Comparison of ENCODE assay signal across 8 cellular contexts in genomic region chr1:11285883-11286734, GRCh38. TPM values are rescaled to one million over a fixed set of nuclear protein-coding genes. Genes with fewer than 3 reads are reported as not detected.
A peak's percentile ranks its signal among the peaks of the same experiment; 100 is the strongest.
DNase-seq lines count a peak whose midpoint lies in the region; ATAC-seq, FAIRE-seq and TF ChIP-seq lines count a peak whose summit lies in the region.

No MANE protein-coding gene starts in this region.

- peaks cover 33% of the 10 kb centered on the region for H3K4me1 ChIP-seq in SJCRH30
- H3K4me1 ChIP-seq in adrenal gland (replicated peaks in 1 of 2), result peaks cover 0 to 17% of the 10 kb centered on the region in 2 donors

- intact Hi-C loops in adrenal gland (cut with DNase I), result no loop called here

- no peak for ATAC-seq in GM18867 (IDR thresholded peaks at IDR 0.05; ENCODE audit: unreplicated experiment)

- no peak overlapping the region for H3K4me3 ChIP-seq in SJCRH30
- H3K4me3 ChIP-seq in fibroblast of the aortic adventitia (ENCODE audit: low read depth, low read length), result no peak overlapping the region
- no peak overlapping the region for H3K4me3 ChIP-seq in adrenal gland

- no peak for TF ChIP-seq POLR2A in adrenal gland (IDR thresholded peaks at IDR 0.05)

- DNase-seq in DMS79 treated with DMSO at 0.1 percent for 48 hours (lab: John Stamatoyannopoulos, UW) (peak; percentile 43), SJCRH30 (no peak), fibroblast of the aortic adventitia (ENCODE audit: low read depth) (peak; percentile 49), foreskin melanocyte (no peak), H4 (ENCODE audit: low spot score) (no peak), adrenal gland (no peak)

- TF ChIP-seq CTCF in fibroblast of the aortic adventitia (IDR thresholded peaks at IDR 0.05; ENCODE audit: insufficient read depth, low read length) (peak; percentile 34), adrenal gland (IDR thresholded peaks at IDR 0.05) (peak in 3 of 6 experiments; percentile 26 to 33 (median 29))

- WGBS in adrenal gland, 4 donors, result 85 to 93% (median 87%) methylated on average over 7 of the region's 7 CpGs

- H3K27ac ChIP-seq in SJCRH30, result peak overlapping the region; percentile 37
- no peak overlapping the region for H3K27ac ChIP-seq in adrenal gland

- FAIRE-seq in A204.1 (lab: Jason Lieb, UNC), result peak; percentile 82

- peaks cover 11% of the 10 kb centered on the region for H3K36me3 ChIP-seq in SJCRH30
- peaks cover 0 to 13% of the 10 kb centered on the region in 2 donors for H3K36me3 ChIP-seq in adrenal gland (replicated peaks in 1 of 2)

- H3K27me3 ChIP-seq in SJCRH30 (no peaks in the 10 kb centered on the region), adrenal gland (no peaks in the 10 kb centered on the region)

- H3K9me3 ChIP-seq in SJCRH30 (replicated peaks) (no peaks in the 10 kb centered on the region), adrenal gland (replicated peaks in 1 of 3) (no peaks in the 10 kb centered on the region)

RNA-seq across cellular contexts. Expression of gene UBIAD1, which starts 13.1 kb away (rescaled TPM):
- 26.5 and 27.1 TPM in 2 replicates for total RNA-seq in SJCRH30 (2014; rRNA removed; shearing (Covaris generic))
- total RNA-seq in fibroblast of the aortic adventitia (ENCODE audit: low replicate concordance) (2.6 and 11.7 TPM in 2 replicates), adrenal gland (10 to 100 TPM in 6 of 8 donors, 1 to 10 TPM in 2; 6.6 to 24.3 (median 12.1) TPM)
- 9.9 and 12.8 TPM in 2 replicates for total RNA-seq in H4 (2014; rRNA removed; shearing (Covaris generic))
- 10 to 100 TPM in 1 of 3 donors, 1 to 10 TPM in 2; 4.5 to 18.0 (median 6.3) TPM for polyA plus RNA-seq in adrenal gland

RNA-seq across cellular contexts. Expression of gene MTOR, which starts 23.8 kb away (rescaled TPM):
- 54.6 and 55.2 TPM in 2 replicates for total RNA-seq in SJCRH30 (2014; rRNA removed; shearing (Covaris generic))
- 23.1 and 36.3 TPM in 2 replicates for total RNA-seq in fibroblast of the aortic adventitia (ENCODE audit: low replicate concordance)
- 28.2 and 34.6 TPM in 2 replicates for total RNA-seq in H4 (2014; rRNA removed; shearing (Covaris generic))
- 10 to 100 TPM; 27.6 to 45.3 (median 35.4) TPM for total RNA-seq in adrenal gland
- polyA plus RNA-seq in adrenal gland, result 10 to 100 TPM; 21.4 to 28.8 (median 28.2) TPM

Comparison
In these comparisons a context has a peak if more than half of its experiments do, and no peak if none do; other contexts are left out.
1. DNase-seq: peak in DMS79 treated with DMSO at 0.1 percent for 48 hours (single experiment) and fibroblast of the aortic adventitia (single experiment); none in SJCRH30 (0 of 2), foreskin melanocyte (single experiment), H4 (single experiment) and adrenal gland (0 of 7).